In the genomic region with DNA sequence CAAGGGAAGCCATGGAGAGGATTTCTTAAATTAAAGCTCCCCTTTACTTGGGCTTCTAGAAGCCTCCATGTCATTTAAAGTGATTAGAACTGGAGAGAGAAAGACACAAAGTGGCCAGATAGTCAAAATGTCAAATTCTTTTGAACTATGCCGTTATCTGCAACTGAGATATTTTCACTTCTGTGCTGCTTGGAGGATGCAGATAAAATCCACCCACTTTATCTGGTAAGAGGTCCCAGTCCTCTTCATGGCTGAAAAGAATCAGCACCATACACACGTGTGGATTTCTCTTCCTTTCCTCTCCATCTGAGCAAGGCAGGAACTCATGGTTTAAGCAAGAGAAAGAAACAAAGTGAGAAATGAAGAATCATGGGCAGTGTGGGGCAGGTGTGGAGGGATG, we compare ENCODE assay signal across 21 cellular contexts.
"Had no signal": no experiment of that assay in that cellular context is flagged by ENCODE, and none has a peak within 500 bp of the region (broad histone marks: within the 10 kb centered on the region; RNA-seq: fewer than 3 reads in every experiment).

No MANE protein-coding gene starts in this region.

- H2AFZ ChIP-seq: parathyroid adenoma had no signal

- H3K4me3 ChIP-seq: cardiac muscle cell, lower lobe of right lung had no signal

- H3K9me3 ChIP-seq: lower lobe of right lung had no signal

- H3K4me1 ChIP-seq: lower lobe of right lung, parathyroid adenoma had no signal

- H3K4me1 Mint-ChIP-seq: activated CD4-positive, alpha-beta T cell treated with anti-CD3 and anti-CD28 coated beads, Interleukin-2, amount 10 ng/mL, durations not matched to agents 7 days and 5 days had no signal

- H3K27me3 Mint-ChIP-seq: activated CD4-positive, alpha-beta T cell treated with anti-CD3 and anti-CD28 coated beads, Interleukin-2, amount 10 ng/mL, durations not matched to agents 7 days and 5 days; effector memory CD8-positive, alpha-beta T cell had no signal

- H3K27ac Mint-ChIP-seq: activated CD4-positive, alpha-beta T cell treated with anti-CD3 and anti-CD28 coated beads, Interleukin-2, amount 10 ng/mL, durations not matched to agents 7 days and 5 days; activated T-cell treated with anti-CD3 and anti-CD28 coated beads, Interleukin-2, amount 50 U/mL, for 72 hours; effector memory CD8-positive, alpha-beta T cell; mesothelial cell of epicardium; nephron had no signal

- H3K79me2 ChIP-seq: parathyroid adenoma had no signal

- H3K4me3 Mint-ChIP-seq: activated CD4-positive, alpha-beta T cell treated with anti-CD3 and anti-CD28 coated beads, Interleukin-2, amount 10 ng/mL, durations not matched to agents 7 days and 5 days; activated T-cell treated with anti-CD3 and anti-CD28 coated beads, Interleukin-2, amount 50 U/mL, for 72 hours; effector memory CD8-positive, alpha-beta T cell; mesothelial cell of epicardium; nephron had no signal

- H3K36me3 ChIP-seq: cardiac muscle cell, lower lobe of right lung had no signal

- DNase-seq: activated CD4-positive, alpha-beta T cell treated with anti-CD3 and anti-CD28 coated beads, Interleukin-2, amount 10 ng/mL, durations not matched to agents 7 days and 5 days; activated CD4-positive, CD25-positive, alpha-beta regulatory T cell; activated gamma-delta T cell treated with Interleukin-2 at 50 U/mL for 16 hours; activated T-cell treated with anti-CD3 and anti-CD28 coated beads, Interleukin-2, amount 50 U/mL, for 72 hours; effector memory CD8-positive, alpha-beta T cell; hypothalamus; islet precursor cell; left colon; lower lobe of right lung; stimulated activated CD4-positive, alpha-beta T cell treated with anti-CD3 and anti-CD28 coated beads, Interleukin-12 subunit alpha, Interleukin-12 subunit beta, amount 100 ng/mL, for 4 hours; stimulated activated CD4-positive, alpha-beta T cell treated with anti-CD3 and anti-CD28 coated beads, Interleukin-1b, Interleukin-23, amount 100 ng/mL, for 48 hours; stimulated activated CD8-positive, alpha-beta memory T cell treated with anti-CD3 and anti-CD28 coated beads, Interleukin-4, amount 100 ng/mL, for 48 hours; stimulated activated naive CD4-positive, alpha-beta T cell treated with Interleukin-2 at 50 U/mL for 16 hours; SW 1271; trophoblast cell had no signal

- ATAC-seq: activated naive CD4-positive, alpha-beta T cell treated with anti-CD3 and anti-CD28 coated beads, Interleukin-2, amount 50 U/mL, for 72 hours; activated T-cell treated with anti-CD3 and anti-CD28 coated beads, Interleukin-2, amount 50 U/mL, for 72 hours; effector memory CD8-positive, alpha-beta T cell; lower lobe of right lung; sciatic nerve had no signal

- H3K9ac ChIP-seq: parathyroid adenoma had no signal

- H3K36me3 Mint-ChIP-seq: mesothelial cell of epicardium had no signal

- H3K27ac ChIP-seq: cardiac muscle cell, lower lobe of right lung, parathyroid adenoma had no signal

- H3K9me3 Mint-ChIP-seq: activated CD4-positive, alpha-beta T cell treated with anti-CD3 and anti-CD28 coated beads, Interleukin-2, amount 10 ng/mL, durations not matched to agents 7 days and 5 days; effector memory CD8-positive, alpha-beta T cell; mesothelial cell of epicardium; nephron had no signal
